In the genomic region with DNA sequence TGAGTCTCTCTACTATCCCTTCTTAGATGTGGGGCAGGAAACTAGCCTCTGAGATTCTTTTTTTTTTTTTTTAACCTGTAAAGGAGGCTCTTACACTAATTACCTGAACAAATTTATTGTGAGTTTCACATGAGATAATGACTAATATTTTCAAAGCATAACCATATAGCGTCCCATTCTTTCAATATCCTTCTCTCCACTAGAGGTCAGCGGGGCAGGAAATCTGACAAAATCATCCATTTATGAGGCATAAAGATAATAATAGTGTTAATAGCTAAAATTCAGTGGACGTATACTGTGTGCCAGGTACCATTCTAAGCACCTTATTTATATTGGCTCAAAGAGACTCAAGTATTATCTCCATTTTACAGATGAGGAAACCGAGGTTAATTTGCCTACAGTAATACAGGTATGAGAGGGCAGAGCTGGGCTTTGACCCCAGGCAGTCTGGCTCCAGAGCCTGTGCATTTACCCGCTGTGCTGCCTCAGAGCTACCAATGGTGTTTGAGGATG, we compare ENCODE assay signal across 1 cellular context.
TF ChIP-seq lines count a peak whose summit lies in the region.

No MANE protein-coding gene starts in this region.

TF ChIP-seq in IMR-90, 13 proteins besides CTCF, POLR2A, EP300 and RAD21:
- TF ChIP-seq FOS (IDR thresholded peaks at IDR 0.05; ENCODE audit: low read depth, low read length): no peak
- no peak for TF ChIP-seq MAFK (IDR thresholded peaks at IDR 0.05; ENCODE audit: low read depth, low read length)
- TF ChIP-seq MXI1 (IDR thresholded peaks at IDR 0.05; ENCODE audit: borderline replicate concordance, low read depth, low read length): no peak
- TF ChIP-seq MAZ (IDR thresholded peaks at IDR 0.05; ENCODE audit: borderline replicate concordance, low read depth, low read length): no peak
- TF ChIP-seq CHD1 (IDR thresholded peaks at IDR 0.05; ENCODE audit: low read depth, low read length): no peak
- TF ChIP-seq RFX5 (IDR thresholded peaks at IDR 0.05; ENCODE audit: low read depth, low read length): no peak
- no peak for TF ChIP-seq CEBPB (IDR thresholded peaks at IDR 0.05; ENCODE audit: low read depth, low read length)
- TF ChIP-seq SMC3 (IDR thresholded peaks at IDR 0.05; ENCODE audit: low read depth, low read length): no peak
